In genomic region chr16:48811478-48811877, GRCh38 we compare ENCODE assay signal across 34 cellular contexts.
DNase-seq lines count a peak whose midpoint lies in the region; ATAC-seq, FAIRE-seq and TF ChIP-seq lines count a peak whose summit lies in the region.
"Had no signal": no experiment of that assay in that cellular context is flagged by ENCODE, and none has a peak within 500 bp of the region (broad histone marks: within the 10 kb centered on the region; RNA-seq: fewer than 3 reads in every experiment).

No MANE protein-coding gene starts in this region.

- FAIRE-seq in H1 (lab: Jason Lieb, UNC), result no peak
- FAIRE-seq: bronchial epithelial cell, GM12892, kidney, TTC549 had no signal

- TF ChIP-seq EP300 in H1 (IDR thresholded peaks at IDR 0.05; ENCODE audit: borderline replicate concordance in 1 of 2, low read depth in 2 of 2, low read length in 2 of 2), result no peak

- H3K79me2 ChIP-seq in H1 (ENCODE audit: control insufficient read depth in 1 of 2, insufficient read depth in 2 of 2, low read length in 2 of 2), result no peaks in the 10 kb centered on the region
- H3K79me2 ChIP-seq in trophoblast cell (ENCODE audit: control insufficient read depth, insufficient read depth, low read length, poor library complexity), result no peaks in the 10 kb centered on the region

- 20% methylated on average over 11 of the region's 11 CpGs; no CpG with 5 or more reads in 1 of the 2 experiments for WGBS in H1 (ENCODE audit: extremely low coverage in 1 of 2, insufficient coverage in 1 of 2, insufficient read length in 1 of 2, insufficient replicate concordance in 2 of 2, low coverage in 1 of 2, low lambda C conversion rate in 2 of 2, missing lambda C conversion rate in 1 of 2), 2 experiments
- WGBS in trophoblast cell (ENCODE audit: extremely low coverage, insufficient coverage, insufficient read length), result no CpG with 5 or more reads among the region's 11 CpGs

- POLR2A ChIA-PET in H1 (lab: Charles Lee; ENCODE audit: partially characterized antibody), result interaction anchor here (1.0 to 1.3 kb wide), 2 partner anchors 16 to 20 kb away, joined by 4 read pairs; no protein-coding TSS in a partner anchor

- no peak overlapping the region for H2BK15ac ChIP-seq in H1 (ENCODE audit: low read length)

- H3K9ac ChIP-seq in H1 (replicated peaks in 1 of 4; ENCODE audit: extremely low read depth in 1 of 4, low read depth in 3 of 4, low read length in 3 of 4), result no peak overlapping the region
- no peak overlapping the region for H3K9ac ChIP-seq in trophoblast cell (ENCODE audit: low read length)

- DNase-seq in H7 (peak; percentile 71), H1 (ENCODE audit: low read depth in 1 of 2, low spot score in 2 of 2) (no peak), trophoblast cell (no peak), T-helper 2 cell (no peak), LoVo (ENCODE audit: low spot score) (no peak), midbrain (lab: John Stamatoyannopoulos, UW) (no peak)
- DNase-seq: activated CD4-positive, alpha-beta memory T cell treated with anti-CD3 and anti-CD28 coated beads for 36 hours; activated CD4-positive, CD25-positive, alpha-beta regulatory T cell treated with anti-CD3 and anti-CD28 coated beads, Interleukin-2, amount 50 U/mL, for 72 hours; activated CD8-positive, alpha-beta memory T cell treated with anti-CD3 and anti-CD28 coated beads, Interleukin-2, amount 50 U/mL, for 48 hours; activated naive CD4-positive, alpha-beta T cell treated with anti-CD3 and anti-CD28 coated beads, Interleukin-2, amount 50 U/mL, for 16 hours; amniotic stem cell; Calu3; effector CD4-positive, alpha-beta T cell; erythroblast; heart right ventricle; KBM-7; kidney; lower lobe of right lung; MG63; NCI-H1417; NCI-H2081; NCI-H226; RPMI8226; stimulated activated naive CD8-positive, alpha-beta T cell treated with anti-CD3 and anti-CD28 coated beads, Interleukin-15, Interleukin-2, amounts not matched to agents 100 U/mL and 50 U/mL, for 24 hours; T-helper 1 cell had no signal

- H3K4me1 ChIP-seq in H1 (replicated peaks in 1 of 4; ENCODE audit: control insufficient read depth in 3 of 4, insufficient read depth in 4 of 4, low read length in 3 of 4), result peaks cover 0 to 3% (median 1%) of the 10 kb centered on the region in 4 experiments; a peak in 2 of 7 replicates
- H3K4me1 ChIP-seq in trophoblast cell (ENCODE audit: control insufficient read depth in 1 of 2, insufficient read depth in 2 of 2, low read length in 2 of 2), result peaks cover 5 to 7% of the 10 kb centered on the region in 2 experiments
- H3K4me1 ChIP-seq: lower lobe of right lung had no signal

- H3K4ac ChIP-seq in H1 (replicated peaks; ENCODE audit: insufficient read length, low read depth, low read length) (no peak overlapping the region), trophoblast cell (ENCODE audit: low read depth, low read length) (no peak overlapping the region)

- H3K14ac ChIP-seq in H1 (ENCODE audit: insufficient read length) (no peak overlapping the region), trophoblast cell (ENCODE audit: low read length) (no peak overlapping the region)

- H2BK120ac ChIP-seq in H1 (replicated peaks; ENCODE audit: low read depth, low read length) (no peak overlapping the region), trophoblast cell (ENCODE audit: insufficient read depth, low read length, poor library complexity) (no peak overlapping the region)

- H3K4me2 ChIP-seq in H1 (ENCODE audit: insufficient read depth in 1 of 2, low read depth in 2 of 2, low read length in 2 of 2) (peak overlapping the region; percentile 74 to 77), trophoblast cell (ENCODE audit: low read length) (peak overlapping the region; percentile 61)

- TF ChIP-seq CTCF in H1 (IDR thresholded peaks at IDR 0.05; ENCODE audit: control extremely low read depth in 1 of 3, insufficient read depth in 1 of 3, low read depth in 1 of 3, low read length in 3 of 3), result no peak

- H3K36me3 ChIP-seq in H7 (replicated peaks; ENCODE audit: control insufficient read depth, insufficient read depth, low read length) (no peaks in the 10 kb centered on the region), H1 (ENCODE audit: control insufficient read depth in 2 of 4, insufficient read depth in 4 of 4, low read length in 3 of 4) (no peaks in the 10 kb centered on the region), trophoblast cell (ENCODE audit: control insufficient read depth in 1 of 2, insufficient read depth in 2 of 2, low read length in 2 of 2) (no peaks in the 10 kb centered on the region)
- H3K36me3 ChIP-seq: heart right ventricle, lower lobe of right lung, MG63, neutrophil, thoracic aorta, vagina had no signal

- H3K27me3 ChIP-seq in H7 (ENCODE audit: control insufficient read depth, insufficient read depth, low read length), result peaks cover 36% of the 10 kb centered on the region
- peaks cover 13 to 35% (median 33%) of the 10 kb centered on the region in 4 experiments for H3K27me3 ChIP-seq in H1 (replicated peaks in 1 of 4; ENCODE audit: control insufficient read depth in 3 of 4, extremely low read depth in 1 of 4, insufficient read depth in 3 of 4, low read length in 3 of 4)
- peaks cover 33% of the 10 kb centered on the region for H3K27me3 ChIP-seq in trophoblast cell (ENCODE audit: insufficient read depth, low read length)
- H3K27me3 ChIP-seq: MG63 had no signal

- TF ChIP-seq RAD21 in H1 (IDR thresholded peaks at IDR 0.05 in 1 of 2, conservative IDR thresholded peaks at IDR 0.05 in 1 of 2; ENCODE audit: low read depth in 2 of 2, low read length in 2 of 2), result no peak

- H4K91ac ChIP-seq in H1 (replicated peaks; ENCODE audit: insufficient read length, low read length), result no peak overlapping the region
- H4K91ac ChIP-seq in trophoblast cell (ENCODE audit: low read depth, low read length), result no peak overlapping the region

- H3K9me3 ChIP-seq in H1 (ENCODE audit: insufficient read depth in 2 of 2, low read depth in 1 of 2, low read length in 1 of 2) (no peaks in the 10 kb centered on the region), iPS-18c (ENCODE audit: control insufficient read depth, insufficient read depth, low read length) (no peaks in the 10 kb centered on the region), trophoblast cell (ENCODE audit: insufficient read depth, low read depth, low read length) (no peaks in the 10 kb centered on the region)
- H3K9me3 ChIP-seq: heart right ventricle, lower lobe of right lung, MG63, neutrophil, thoracic aorta, vagina had no signal

- no peaks in the 10 kb centered on the region for H3K79me1 ChIP-seq in H1 (ENCODE audit: low read depth, low read length)
- H3K79me1 ChIP-seq in trophoblast cell (ENCODE audit: low read length), result no peaks in the 10 kb centered on the region

- H2AFZ ChIP-seq in H1 (ENCODE audit: low read length), result peak overlapping the region; percentile 80
- H2AFZ ChIP-seq in trophoblast cell (ENCODE audit: insufficient read depth, low read length, poor library complexity), result no peak overlapping the region

- H3K23ac ChIP-seq in H1 (ENCODE audit: insufficient read length) (no peak overlapping the region), trophoblast cell (ENCODE audit: low read length) (no peak overlapping the region)

- H4K8ac ChIP-seq in H1 (ENCODE audit: extremely low read depth, insufficient read depth, low read length), result no peak overlapping the region
- H4K8ac ChIP-seq in trophoblast cell (ENCODE audit: low read depth, low read length), result no peak overlapping the region

- H2AK5ac ChIP-seq in H1 (ENCODE audit: low read depth, low read length) (no peak overlapping the region), trophoblast cell (ENCODE audit: low read length) (no peak overlapping the region)

- no peak overlapping the region; the same call in 1 of the 2 replicates for H2BK5ac ChIP-seq in H1 (ENCODE audit: low read depth, low read length)
- H2BK5ac ChIP-seq in trophoblast cell (ENCODE audit: low read depth, low read length, poor library complexity), result no peak overlapping the region

- H3K4me3 ChIP-seq in H7 (ENCODE audit: insufficient read depth, low read depth, low read length) (peak overlapping the region; percentile 60), H1 (ENCODE audit: extremely low read depth in 1 of 4, insufficient read depth in 2 of 4, low read depth in 3 of 4, low read length in 4 of 4) (peak overlapping the region; percentile 36 to 65 (median 53)), iPS-18c (ENCODE audit: insufficient read depth, low read depth, low read length) (peak overlapping the region; percentile 50; the same call in 1 of the 2 replicates), trophoblast cell (ENCODE audit: low read depth, low read length) (no peak overlapping the region)
- H3K4me3 ChIP-seq: lower lobe of right lung, MG63, thoracic aorta had no signal

- H3K23me2 ChIP-seq in H1 (ENCODE audit: low read depth, low read length), result peaks cover 14% of the 10 kb centered on the region; the same call in 1 of the 2 replicates

- H2BK12ac ChIP-seq in H1 (ENCODE audit: low read depth, low read length) (no peak overlapping the region), trophoblast cell (ENCODE audit: low read length) (no peak overlapping the region)

- CTCF ChIA-PET in H1 (lab: Charles Lee; ENCODE audit: partially characterized antibody), result interaction anchor here (1.2 to 2.4 kb wide), 6 partner anchors 16 to 541 kb away, joined by 3 to 7 read pairs (median 4); no protein-coding TSS in a partner anchor

- H4K20me1 ChIP-seq in H1 (replicated peaks in 1 of 2; ENCODE audit: control insufficient read depth in 1 of 2, insufficient read depth in 2 of 2, low read length in 2 of 2), result no peaks in the 10 kb centered on the region

- TF ChIP-seq POLR2A in H1 (IDR thresholded peaks at IDR 0.05; ENCODE audit: control extremely low read depth in 1 of 2, low read depth in 2 of 2, low read length in 2 of 2), result no peak

- H4K5ac ChIP-seq in H1 (ENCODE audit: insufficient read length, low read depth, low read length), result no peak overlapping the region

- no peak overlapping the region for H2BK20ac ChIP-seq in H1 (ENCODE audit: low read length)

- no peak overlapping the region for H3K27ac ChIP-seq in H1 (ENCODE audit: low read depth, low read length)
- H3K27ac ChIP-seq in trophoblast cell (ENCODE audit: low read depth, low read length), result no peak overlapping the region
- H3K27ac ChIP-seq: heart right ventricle, lower lobe of right lung, neutrophil, thoracic aorta, vagina had no signal

- ATAC-seq in SK-N-SH treated with all-trans-retinoic acid at 6 μM for 48 hours, result no peak
- ATAC-seq: activated T-helper 17 cell treated with anti-CD3 and anti-CD28 coated beads, Interleukin-2, amount 50 U/mL, for 72 hours; stimulated activated naive CD8-positive, alpha-beta T cell treated with anti-CD3 and anti-CD28 coated beads, Interleukin-15, Interleukin-2, amounts not matched to agents 100 U/mL and 50 U/mL, for 24 hours had no signal

- H4K12ac ChIP-seq in trophoblast cell (ENCODE audit: low read depth, low read length), result no peak overlapping the region

- peak overlapping the region; percentile 42; the same call in 1 of the 2 replicates for H3K18ac ChIP-seq in H1 (ENCODE audit: extremely low read depth, low read length)
- H3K18ac ChIP-seq in trophoblast cell (ENCODE audit: low read length), result no peak overlapping the region

- H3K56ac ChIP-seq in H1 (replicated peaks; ENCODE audit: insufficient read length, low read depth, low read length), result no peak overlapping the region

TF ChIP-seq in H1, 55 proteins besides CTCF, POLR2A, EP300 and RAD21 (continues in another document):
- TF ChIP-seq SIX5 (IDR thresholded peaks at IDR 0.05; ENCODE audit: low read depth, low read length), result no peak

TF ChIP-seq in SK-N-SH treated with all-trans-retinoic acid at 6 μM for 48 hours, 23 proteins besides CTCF, POLR2A, EP300 and RAD21 (continues in another document):
- TF ChIP-seq ZNF565 (CRISPR knock-in tag; conservative IDR thresholded peaks at IDR 0.05; ENCODE audit: low read depth) (no peak), ZC3H10 (CRISPR knock-in tag; IDR thresholded peaks at IDR 0.05) (no peak)
